ENCODE assay signal across 23 cellular contexts in the genomic region with DNA sequence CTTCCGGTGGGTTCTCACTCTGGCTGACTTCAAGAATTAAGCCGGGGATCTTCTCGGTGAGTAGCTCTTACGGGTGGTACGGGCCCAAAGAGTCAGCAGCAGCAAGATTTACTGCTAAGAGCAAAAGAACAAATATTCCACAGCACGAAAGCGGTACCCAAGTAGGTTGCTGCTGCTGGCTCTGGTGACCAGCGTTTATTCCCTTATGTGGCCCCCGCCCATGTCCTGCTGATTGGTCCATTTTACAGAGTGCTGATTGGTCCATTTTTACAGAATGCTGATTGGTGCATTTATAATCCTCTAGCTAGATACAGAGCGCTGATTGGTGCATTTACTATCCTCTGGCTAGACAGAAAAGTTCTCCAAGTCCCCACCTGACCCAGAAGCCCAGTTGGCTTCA. TPM values are rescaled to one million over a fixed set of nuclear protein-coding genes. Genes with fewer than 3 reads are reported as not detected.
DNase-seq lines count a peak whose midpoint lies in the region; ATAC-seq, FAIRE-seq and TF ChIP-seq lines count a peak whose summit lies in the region.
"Had no signal": no experiment of that assay in that cellular context is flagged by ENCODE, and none has a peak within 500 bp of the region (broad histone marks: within the 10 kb centered on the region; RNA-seq: fewer than 3 reads in every experiment).

No MANE protein-coding gene starts in this region.

- CTCF ChIA-PET in HepG2 (lab: Yijun Ruan, JAX; ENCODE audit: low intra/inter-chr PET ratio, low total read pairs), result no interaction called here

- FAIRE-seq in HepG2 (lab: Jason Lieb, UNC), result no peak
- FAIRE-seq: A549, GM12891, GM18507, H54 had no signal

- no peak for TF ChIP-seq POLR2A in HepG2 (IDR thresholded peaks at IDR 0.05; ENCODE audit: insufficient read depth in 1 of 2, low read depth in 2 of 2, low read length in 2 of 2)
- no peak for TF ChIP-seq POLR2A in right lobe of liver (IDR thresholded peaks at IDR 0.05)
- no peak for TF ChIP-seq POLR2A in testis (IDR thresholded peaks at IDR 0.05)

- H3K9me3 ChIP-seq in HepG2 (ENCODE audit: low read length), result no peaks in the 10 kb centered on the region
- no peaks in the 10 kb centered on the region for H3K9me3 ChIP-seq in right lobe of liver
- H3K9me3 ChIP-seq in hepatocyte (ENCODE audit: low read depth), result no peaks in the 10 kb centered on the region
- H3K9me3 ChIP-seq in testis, result no peaks in the 10 kb centered on the region
- H3K9me3 ChIP-seq: A549, HAP-1 had no signal

- H3K27ac ChIP-seq in HepG2 (ENCODE audit: extremely low read length, insufficient read depth, low read length), result no peak overlapping the region
- no peak overlapping the region for H3K27ac ChIP-seq in right lobe of liver
- peak overlapping the region; percentile 1 for H3K27ac ChIP-seq in hepatocyte
- H3K27ac ChIP-seq in testis, result no peak overlapping the region
- H3K27ac ChIP-seq: A549 had no signal

- BruUV-seq in HepG2 (replicated peaks; lab: Mats Ljungman, UMichigan), result TSS peak; percentile 39

- H3K4me3 ChIP-seq in HepG2 (replicated peaks in 1 of 3; ENCODE audit: insufficient read depth in 1 of 3, low read depth in 2 of 3, low read length in 3 of 3) (no peak overlapping the region), right lobe of liver (no peak overlapping the region), hepatocyte (no peak overlapping the region), testis (no peak overlapping the region)
- H3K4me3 ChIP-seq: A549, HAP-1 had no signal

- intact Hi-C loops in HepG2 (cut with micrococcal nuclease; ENCODE audit: unreplicated experiment), result no loop called here
- intact Hi-C loops in right lobe of liver (cut with DNase I), result no loop called here
- intact Hi-C loops in testis (cut with DNase I; ENCODE audit: low total_unique reads), result no loop called here

- H3K9me2 ChIP-seq in hepatocyte (replicated peaks; ENCODE audit: insufficient read depth), result no peaks in the 10 kb centered on the region

- ATAC-seq in HepG2 (no peak), right lobe of liver (no peak)
- ATAC-seq: A549 had no signal

- H3K4me1 ChIP-seq in HepG2 (ENCODE audit: insufficient read depth, low read length), result peaks cover 65% of the 10 kb centered on the region
- H3K4me1 ChIP-seq in right lobe of liver, result peaks cover 0 to 9% (median 0%) of the 10 kb centered on the region in 4 donors
- peaks cover 20% of the 10 kb centered on the region for H3K4me1 ChIP-seq in hepatocyte (ENCODE audit: insufficient read depth)
- H3K4me1 ChIP-seq in testis, result no peaks in the 10 kb centered on the region

- H3K4me2 ChIP-seq in HepG2 (ENCODE audit: low read depth, low read length) (peak overlapping the region; percentile 41; the same call in 1 of the 2 replicates), hepatocyte (no peak overlapping the region)
- H3K4me2 ChIP-seq: A549 had no signal

- no peak for TF ChIP-seq CTCF in HepG2 (CRISPR knock-in tag; IDR thresholded peaks at IDR 0.05)
- no peak for TF ChIP-seq CTCF in right lobe of liver (IDR thresholded peaks at IDR 0.05)
- TF ChIP-seq CTCF in hepatocyte (IDR thresholded peaks at IDR 0.05; ENCODE audit: poor library complexity), result no peak
- no peak for TF ChIP-seq CTCF in testis (IDR thresholded peaks at IDR 0.05)

- TF ChIP-seq EP300 in HepG2 (IDR thresholded peaks at IDR 0.05; ENCODE audit: low read depth in 2 of 2, low read length in 2 of 2), result no peak
- no peak for TF ChIP-seq EP300 in HepG2 (CRISPR knock-in tag; IDR thresholded peaks at IDR 0.05; ENCODE audit: borderline replicate concordance)

- H3K27me3 ChIP-seq in HepG2 (ENCODE audit: control insufficient read depth in 1 of 2, insufficient read depth in 2 of 2, low read length in 2 of 2) (no peaks in the 10 kb centered on the region), right lobe of liver (no peaks in the 10 kb centered on the region), hepatocyte (no peaks in the 10 kb centered on the region), testis (no peaks in the 10 kb centered on the region)

- 98% methylated on average over 10 of the region's 10 CpGs for WGBS in HepG2 (ENCODE audit: low lambda C conversion rate)
- WGBS in right lobe of liver (ENCODE audit: insufficient coverage, low coverage, low lambda C conversion rate, missing lambda C conversion rate), result 93% methylated on average over 3 of the region's 10 CpGs
- WGBS in hepatocyte (ENCODE audit: low lambda C conversion rate, missing lambda C conversion rate), result 97% methylated on average over 9 of the region's 10 CpGs
- 66 to 79% methylated on average over 10 of the region's 10 CpGs for WGBS in testis, 2 donors

- no peaks in the 10 kb centered on the region for H3K79me2 ChIP-seq in HepG2 (ENCODE audit: insufficient read depth, low read length)
- no peaks in the 10 kb centered on the region for H3K79me2 ChIP-seq in hepatocyte

- in situ Hi-C loops in HepG2 (cut with HindIII; ENCODE audit: extremely low pct_ligation_motif_present, low pct_unique_long_range_greater_than_20kb), result no loop called here

- TF ChIP-seq RAD21 in HepG2 (CRISPR knock-in tag; IDR thresholded peaks at IDR 0.05), result no peak

- POLR2A ChIA-PET in HepG2 (lab: Yijun Ruan, JAX), result interaction anchor here (0.9 to 4.2 kb wide), 5 partner anchors 9 to 39 kb away, joined by 4 to 38 read pairs (median 7); no protein-coding TSS in a partner anchor

- no peak for DNase-seq in HepG2 (ENCODE audit: low spot score)
- DNase-seq in right lobe of liver, result no peak
- no peak for DNase-seq in hepatocyte (ENCODE audit: low spot score)
- peak; percentile 61 for DNase-seq in testis
- DNase-seq in amygdala (lab: John Stamatoyannopoulos, UW), result no peak
- no peak for DNase-seq in NCI-H2171 (lab: John Stamatoyannopoulos, UW)
- DNase-seq: 8988T; ACHN; C1 segment of cervical spinal cord; Calu3; CD4-positive, alpha-beta memory T cell; COR-L47; DMS53; DMS79 treated with DMSO at 0.1 percent for 48 hours; GF-D8; GOT3; HFFc6 had no signal

- H2AFZ ChIP-seq in HepG2 (ENCODE audit: low read length) (no peak overlapping the region), hepatocyte (no peak overlapping the region)

- H3K36me3 ChIP-seq in HepG2 (replicated peaks in 1 of 2; ENCODE audit: control insufficient read depth in 1 of 2, insufficient read depth in 2 of 2, low read length in 2 of 2), result no peaks in the 10 kb centered on the region
- no peaks in the 10 kb centered on the region for H3K36me3 ChIP-seq in right lobe of liver
- H3K36me3 ChIP-seq in hepatocyte (replicated peaks; ENCODE audit: insufficient read depth, low read depth), result no peaks in the 10 kb centered on the region
- no peaks in the 10 kb centered on the region for H3K36me3 ChIP-seq in testis (ENCODE audit: low read depth, missing control alignments)
- H3K36me3 ChIP-seq: HAP-1 had no signal

- no peak overlapping the region for H3K9ac ChIP-seq in HepG2 (ENCODE audit: insufficient read depth, low read depth, low read length)

- H4K20me1 ChIP-seq in HepG2 (ENCODE audit: insufficient read depth, low read length) (no peaks in the 10 kb centered on the region), hepatocyte (ENCODE audit: insufficient read depth, poor library complexity, severe bottlenecking) (no peaks in the 10 kb centered on the region)

TF ChIP-seq in HepG2, 621 proteins besides CTCF, POLR2A, EP300 and RAD21 (continues in another document):
- TF ChIP-seq ELF4 (CRISPR knock-in tag; IDR thresholded peaks at IDR 0.05; ENCODE audit: borderline replicate concordance), result no peak
- TF ChIP-seq DMAP1 (CRISPR knock-in tag; IDR thresholded peaks at IDR 0.05), result no peak
- TF ChIP-seq U2AF1 (optimal IDR thresholded peaks at IDR 0.05; ENCODE audit: low read depth, low read length), result no peak
- no peak for TF ChIP-seq HNRNPK (IDR thresholded peaks at IDR 0.05; ENCODE audit: low read depth, low read length, poor library complexity, severe bottlenecking)
- no peak for TF ChIP-seq NCOA1 (CRISPR knock-in tag; IDR thresholded peaks at IDR 0.05)
- no peak for TF ChIP-seq ATRX (CRISPR knock-in tag; IDR thresholded peaks at IDR 0.05; ENCODE audit: borderline replicate concordance)
- no peak for TF ChIP-seq FOSL1 (CRISPR knock-in tag; IDR thresholded peaks at IDR 0.05; ENCODE audit: borderline replicate concordance)
- peak; percentile 51 for TF ChIP-seq MAFF (IDR thresholded peaks at IDR 0.05; ENCODE audit: low read depth, low read length)
- no peak for TF ChIP-seq FOXM1 (CRISPR knock-in tag; IDR thresholded peaks at IDR 0.05)
- peak; percentile 8 to 61; a peak in 2 of 4 replicates for TF ChIP-seq MAFK (conservative IDR thresholded peaks at IDR 0.05 in 1 of 2, IDR thresholded peaks at IDR 0.05 in 1 of 2; ENCODE audit: low read length in 2 of 2)

RNA-seq across cellular contexts. Expression of gene FAM50B, which starts 44.3 kb away (rescaled TPM):
- not detected in 2 replicates for total RNA-seq in HepG2 (2016; rRNA removed; fragmentation: Illumina TruSeq; extraction: Trizol)
- total RNA-seq in HepG2 (2016; cell fraction: cytosol; rRNA removed; fragmentation: Illumina TruSeq; extraction: Trizol; ENCODE audit: low read depth), result not detected in 2 replicates
- not detected in 2 replicates for total RNA-seq in HepG2 (2016; cell fraction: insoluble cytoplasmic fraction; rRNA removed; fragmentation: Illumina TruSeq; extraction: Trizol)
- not detected in 2 replicates for total RNA-seq in HepG2 (2016; cell fraction: membrane; rRNA removed; fragmentation: Illumina TruSeq; extraction: Trizol)
- not detected in 2 replicates for total RNA-seq in HepG2 (2016; cell fraction: nucleus; rRNA removed; fragmentation: Illumina TruSeq; extraction: Trizol)
- 0.05 TPM in 1 of 2 replicates, not detected in the other for polyA plus RNA-seq in HepG2 (2011; rRNA removed)
- not detected in 2 replicates for polyA plus RNA-seq in HepG2 (2011; cell fraction: cytosol; rRNA removed)
- 0.07 TPM in 1 of 2 replicates, not detected in the other for polyA plus RNA-seq in HepG2 (2011; cell fraction: nucleus; rRNA removed)
- not detected in 2 replicates for polyA plus RNA-seq in HepG2 (2012)
- not detected in 2 replicates for polyA plus RNA-seq in HepG2 (2016; cell fraction: cytosol; fragmentation: Illumina TruSeq; extraction: Trizol; ENCODE audit: low read depth)
- polyA plus RNA-seq in HepG2 (2016; cell fraction: insoluble cytoplasmic fraction; fragmentation: Illumina TruSeq; extraction: Trizol; ENCODE audit: low read depth), result not detected in 2 replicates
- not detected in 2 replicates for polyA plus RNA-seq in HepG2 (2016; cell fraction: membrane; fragmentation: Illumina TruSeq; extraction: Trizol; ENCODE audit: low read depth)
- not detected in 2 replicates for polyA plus RNA-seq in HepG2 (2016; cell fraction: nucleus; fragmentation: Illumina TruSeq; extraction: Trizol; ENCODE audit: insufficient read depth, low read depth)
- 2.4 TPM in 1 of 2 replicates, not detected in the other for polyA minus RNA-seq in HepG2 (2011; rRNA and poly(A)+ RNA removed; ENCODE audit: low replicate concordance)
- not detected in 2 replicates for polyA minus RNA-seq in HepG2 (2011; cell fraction: cytosol; rRNA and poly(A)+ RNA removed)
- not detected in 2 replicates for polyA minus RNA-seq in HepG2 (2011; cell fraction: nucleus; rRNA and poly(A)+ RNA removed)
- 10 to 100 TPM in 1 of 6 experiments, 1 to 10 TPM in 5; 3.6 to 11.1 (median 8.5) TPM for total RNA-seq in right lobe of liver
- total RNA-seq in hepatocyte, result 0.84 and 1.6 TPM in 2 replicates
- 1.1 and 1.6 TPM in 2 replicates for polyA plus RNA-seq in hepatocyte
- 10 to 100 TPM; 27.4 to 38.6 TPM for total RNA-seq in testis
- 24.5 TPM for polyA plus RNA-seq in testis (ENCODE audit: insufficient read depth, low read depth, low replicate concordance)
- total RNA-seq: G401 had no signal
